In the genomic region with DNA sequence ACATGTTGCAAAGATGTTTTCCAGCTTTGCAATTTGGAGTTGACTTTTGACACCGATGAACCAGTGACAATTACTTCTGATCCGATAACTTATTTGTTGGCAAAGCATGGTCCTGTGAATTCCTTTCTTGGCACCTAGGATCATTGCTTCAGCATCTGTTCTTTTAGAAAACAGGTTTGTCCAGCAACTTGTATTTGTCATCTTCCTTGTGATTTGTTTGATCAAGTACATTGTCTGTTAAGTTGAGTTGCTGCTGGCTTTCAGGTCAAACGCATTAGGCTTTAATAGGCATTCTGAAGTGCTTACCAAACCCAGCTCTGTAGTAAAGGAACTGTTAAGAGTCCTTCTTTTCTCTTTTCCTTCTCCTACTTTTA, we compare ENCODE assay signal across 15 cellular contexts.
DNase-seq lines count a peak whose midpoint lies in the region; ATAC-seq and TF ChIP-seq lines count a peak whose summit lies in the region.
"Had no signal": no experiment of that assay in that cellular context is flagged by ENCODE, and none has a peak within 500 bp of the region (broad histone marks: within the 10 kb centered on the region; RNA-seq: fewer than 3 reads in every experiment).

No MANE protein-coding gene starts in this region.

- DNase-seq in HuH-7.5 (ENCODE audit: low spot score) (peak; percentile 94), PC-9 (peak; percentile 37 to 100), left lobe of liver (ENCODE audit: low spot score) (no peak), superior temporal gyrus (ENCODE audit: extremely low spot score) (peak; percentile 4), AG20443 (ENCODE audit: low spot score) (no peak), NCI-H2227 treated with DMSO at 0.1 percent for 48 hours (lab: John Stamatoyannopoulos, UW) (no peak)
- DNase-seq: activated CD4-positive, alpha-beta T cell treated with anti-CD3 and anti-CD28 coated beads for 36 hours; activated T-cell treated with anti-CD3 and anti-CD28 coated beads, Interleukin-2, amount 50 U/mL, for 1 hour; CD8-positive, alpha-beta T cell; cortex of kidney; NCI-H1436 treated with DMSO at 0.1 percent for 48 hours; stimulated activated naive CD8-positive, alpha-beta T cell treated with anti-CD3 and anti-CD28 coated beads, Interleukin-15, amount 100 ng/mL, for 72 hours; SW 1271 had no signal

- intact Hi-C loops in PC-9 (cut with micrococcal nuclease; ENCODE audit: unreplicated experiment): loop anchor here (1.0 to 5.0 kb wide), 7 partner anchors 12 to 164 kb away; no protein-coding TSS in a partner anchor

- H3F3A ChIP-seq in PC-9 (ENCODE audit: insufficient read depth, low read depth): peaks cover 58% of the 10 kb centered on the region

- TF ChIP-seq CTCF in PC-9 (conservative IDR thresholded peaks at IDR 0.05): no peak

- H3K4me3 ChIP-seq in PC-9: peak overlapping the region; percentile 40; the same call in 1 of the 2 replicates

- H4K20me1 ChIP-seq in PC-9 (ENCODE audit: insufficient read depth): no peaks in the 10 kb centered on the region

- POLR2A ChIA-PET in PC-9 (lab: Charles Lee; ENCODE audit: unreplicated experiment): interaction anchor here (0.6 to 1.2 kb wide), 7 partner anchors 45 to 225 kb away, joined by 4 to 11 read pairs (median 4); no protein-coding TSS in a partner anchor

- H3K9me3 ChIP-seq in PC-9 (ENCODE audit: insufficient read depth, low read depth): no peaks in the 10 kb centered on the region; the same call in 1 of the 2 replicates

- peak; percentile 38 for ATAC-seq in left lobe of liver
- ATAC-seq in HG03280 (IDR thresholded peaks at IDR 0.05; ENCODE audit: unreplicated experiment): no peak
- ATAC-seq: activated CD4-positive, alpha-beta T cell treated with anti-CD3 and anti-CD28 coated beads for 36 hours; CD8-positive, alpha-beta T cell; sciatic nerve; stimulated activated naive CD8-positive, alpha-beta T cell treated with anti-CD3 and anti-CD28 coated beads, Interleukin-15, amount 100 ng/mL, for 72 hours had no signal

- H3K4me1 ChIP-seq in PC-9 (replicated peaks; ENCODE audit: insufficient read depth): peaks cover 67% of the 10 kb centered on the region

- H3K27me3 ChIP-seq in PC-9 (ENCODE audit: insufficient read depth, low read depth): no peaks in the 10 kb centered on the region

- H3K27ac ChIP-seq in PC-9: peak overlapping the region; percentile 98

- H3K79me2 ChIP-seq in PC-9 (ENCODE audit: low read depth): no peaks in the 10 kb centered on the region

- peak overlapping the region; percentile 83 for H3K4me2 ChIP-seq in PC-9

- H2AFZ ChIP-seq in PC-9: no peak overlapping the region

- no peaks in the 10 kb centered on the region for H3K9me2 ChIP-seq in PC-9 (ENCODE audit: insufficient read depth)

- CTCF ChIA-PET in PC-9 (lab: Charles Lee): interaction anchor here (0.7 to 1.2 kb wide), 3 partner anchors 47 to 207 kb away, joined by 3 to 4 read pairs (median 3); no protein-coding TSS in a partner anchor

- H3K36me3 ChIP-seq in PC-9 (ENCODE audit: low read depth): no peaks in the 10 kb centered on the region

- BruUV-seq in PC-9 (replicated peaks; lab: Mats Ljungman, UMichigan): no TSS peak

Comparison
In these comparisons a context has a peak if more than half of its experiments do, and no peak if none do; other contexts are left out.
1. DNase-seq: peak in HuH-7.5 (single experiment), PC-9 (2 of 2) and superior temporal gyrus (single experiment); none in left lobe of liver (single experiment), AG20443 (single experiment) and NCI-H2227 treated with DMSO at 0.1 percent for 48 hours (single experiment).